ENCODE assay signal across 5 cellular contexts in genomic region chr2:87436007-87436406, GRCh38.
DNase-seq lines count a peak whose midpoint lies in the region; ATAC-seq lines count a peak whose summit lies in the region.
"Not testable (repeated sequence)": the region's sequence is repeated elsewhere in the genome, so short reads cannot be mapped to it uniquely, and the experiment has no call there.

No MANE protein-coding gene starts in this region.

- H3K36me3 Mint-ChIP-seq in activated CD4-positive, alpha-beta T cell treated with anti-CD3 and anti-CD28 coated beads for 36 hours (ENCODE audit: low read depth); activated T-cell treated with anti-CD3 and anti-CD28 coated beads, Interleukin-2, amount 50 U/mL, for 4 hours (ENCODE audit: insufficient read depth); activated naive CD8-positive, alpha-beta T cell treated with anti-CD3 and anti-CD28 coated beads, Interleukin-2, amount 50 U/mL, for 24 hours (ENCODE audit: low read depth): not testable (repeated sequence)
- peaks cover 11% of the 10 kb centered on the region for H3K36me3 Mint-ChIP-seq in activated T-helper 17 cell treated with anti-CD3 and anti-CD28 coated beads, Interleukin-2, amount 50 U/mL, for 72 hours (ENCODE audit: low read depth)

- not testable (repeated sequence) for H3K27me3 Mint-ChIP-seq in activated CD4-positive, alpha-beta T cell treated with anti-CD3 and anti-CD28 coated beads for 36 hours; activated T-cell treated with anti-CD3 and anti-CD28 coated beads, Interleukin-2, amount 50 U/mL, for 4 hours (ENCODE audit: low read depth); activated T-helper 17 cell treated with anti-CD3 and anti-CD28 coated beads, Interleukin-2, amount 50 U/mL, for 72 hours; activated naive CD8-positive, alpha-beta T cell treated with anti-CD3 and anti-CD28 coated beads, Interleukin-2, amount 50 U/mL, for 24 hours

- H3K4me1 Mint-ChIP-seq in activated CD4-positive, alpha-beta T cell treated with anti-CD3 and anti-CD28 coated beads for 36 hours; activated T-cell treated with anti-CD3 and anti-CD28 coated beads, Interleukin-2, amount 50 U/mL, for 4 hours (ENCODE audit: low read depth); activated T-helper 17 cell treated with anti-CD3 and anti-CD28 coated beads, Interleukin-2, amount 50 U/mL, for 72 hours; activated naive CD8-positive, alpha-beta T cell treated with anti-CD3 and anti-CD28 coated beads, Interleukin-2, amount 50 U/mL, for 24 hours: not testable (repeated sequence)

- not testable (repeated sequence) for H3K4me3 Mint-ChIP-seq in activated CD4-positive, alpha-beta T cell treated with anti-CD3 and anti-CD28 coated beads for 36 hours; activated T-cell treated with anti-CD3 and anti-CD28 coated beads, Interleukin-2, amount 50 U/mL, for 4 hours; activated T-helper 17 cell treated with anti-CD3 and anti-CD28 coated beads, Interleukin-2, amount 50 U/mL, for 72 hours; activated naive CD8-positive, alpha-beta T cell treated with anti-CD3 and anti-CD28 coated beads, Interleukin-2, amount 50 U/mL, for 24 hours

- ATAC-seq in activated CD4-positive, alpha-beta T cell treated with anti-CD3 and anti-CD28 coated beads for 36 hours = peak; percentile 44
- ATAC-seq in activated T-cell treated with anti-CD3 and anti-CD28 coated beads, Interleukin-2, amount 50 U/mL, for 4 hours = peak; percentile 50 to 57
- peak; percentile 71 for ATAC-seq in activated T-helper 17 cell treated with anti-CD3 and anti-CD28 coated beads, Interleukin-2, amount 50 U/mL, for 72 hours (replicated peaks)
- ATAC-seq in activated naive CD8-positive, alpha-beta T cell treated with anti-CD3 and anti-CD28 coated beads, Interleukin-2, amount 50 U/mL, for 24 hours = peak; percentile 41
- ATAC-seq in stimulated activated naive CD8-positive, alpha-beta T cell treated with anti-CD3 and anti-CD28 coated beads, Interleukin-15, Interleukin-2, amounts not matched to agents 100 U/mL and 50 U/mL, for 24 hours = peak; percentile 41

- not testable (repeated sequence) for H3K27ac Mint-ChIP-seq in activated CD4-positive, alpha-beta T cell treated with anti-CD3 and anti-CD28 coated beads for 36 hours; activated T-helper 17 cell treated with anti-CD3 and anti-CD28 coated beads, Interleukin-2, amount 50 U/mL, for 72 hours; activated naive CD8-positive, alpha-beta T cell treated with anti-CD3 and anti-CD28 coated beads, Interleukin-2, amount 50 U/mL, for 24 hours

- intact Hi-C loops in activated CD4-positive, alpha-beta T cell treated with anti-CD3 and anti-CD28 coated beads for 36 hours (cut with DNase I, micrococcal nuclease) = not testable (repeated sequence)

- not testable (repeated sequence) for H3K9me3 Mint-ChIP-seq in activated CD4-positive, alpha-beta T cell treated with anti-CD3 and anti-CD28 coated beads for 36 hours (ENCODE audit: low read depth); activated T-cell treated with anti-CD3 and anti-CD28 coated beads, Interleukin-2, amount 50 U/mL, for 4 hours; activated T-helper 17 cell treated with anti-CD3 and anti-CD28 coated beads, Interleukin-2, amount 50 U/mL, for 72 hours; activated naive CD8-positive, alpha-beta T cell treated with anti-CD3 and anti-CD28 coated beads, Interleukin-2, amount 50 U/mL, for 24 hours

- CTCF ChIA-PET in activated CD4-positive, alpha-beta T cell treated with anti-CD3 and anti-CD28 coated beads for 36 hours (lab: Charles Lee) = not testable (repeated sequence)

- POLR2A ChIA-PET in activated CD4-positive, alpha-beta T cell treated with anti-CD3 and anti-CD28 coated beads for 36 hours (lab: Charles Lee) = not testable (repeated sequence)

- not testable (repeated sequence) for DNase-seq in activated CD4-positive, alpha-beta T cell treated with anti-CD3 and anti-CD28 coated beads for 36 hours; activated T-cell treated with anti-CD3 and anti-CD28 coated beads, Interleukin-2, amount 50 U/mL, for 4 hours; activated naive CD8-positive, alpha-beta T cell treated with anti-CD3 and anti-CD28 coated beads, Interleukin-2, amount 50 U/mL, for 24 hours; stimulated activated naive CD8-positive, alpha-beta T cell treated with anti-CD3 and anti-CD28 coated beads, Interleukin-15, Interleukin-2, amounts not matched to agents 100 U/mL and 50 U/mL, for 24 hours
